In genomic region chr11:110093407-110094297, GRCh38 we compare ENCODE assay signal across 1 cellular context.
A peak's percentile ranks its signal among the peaks of the same experiment; 100 is the strongest.
TF ChIP-seq lines count a peak whose summit lies in the region.

No MANE protein-coding gene starts in this region.

TF ChIP-seq in HepG2, 621 proteins besides CTCF, POLR2A, EP300 and RAD21 (continued from another document and continues in another):
- TF ChIP-seq CC2D1A (CRISPR knock-in tag; IDR thresholded peaks at IDR 0.05) (no peak), GPBP1L1 (CRISPR knock-in tag; IDR thresholded peaks at IDR 0.05) (no peak), SIN3B (IDR thresholded peaks at IDR 0.05; ENCODE audit: low read length) (no peak), HMG20B (CRISPR knock-in tag; conservative IDR thresholded peaks at IDR 0.05) (no peak), ZNF569 (CRISPR knock-in tag; IDR thresholded peaks at IDR 0.05; ENCODE audit: borderline replicate concordance) (no peak), SNAI1 (CRISPR knock-in tag; IDR thresholded peaks at IDR 0.05; ENCODE audit: borderline replicate concordance) (no peak), CHD4 (IDR thresholded peaks at IDR 0.05; ENCODE audit: borderline replicate concordance, low read length) (no peak), ZNF543 (CRISPR knock-in tag; IDR thresholded peaks at IDR 0.05) (no peak), MIER3 (CRISPR knock-in tag; IDR thresholded peaks at IDR 0.05; ENCODE audit: borderline replicate concordance) (no peak), SNAPC4 (CRISPR knock-in tag; IDR thresholded peaks at IDR 0.05) (no peak), FOXK2 (IDR thresholded peaks at IDR 0.05) (no peak), SRSF9 (IDR thresholded peaks at IDR 0.05; ENCODE audit: borderline replicate concordance, insufficient read depth, low read depth, low read length, poor library complexity, severe bottlenecking) (no peak), NFATC3 (CRISPR knock-in tag; IDR thresholded peaks at IDR 0.05) (no peak), ZNF639 (CRISPR knock-in tag; conservative IDR thresholded peaks at IDR 0.05) (no peak), ZNF710 (CRISPR knock-in tag; IDR thresholded peaks at IDR 0.05; ENCODE audit: borderline replicate concordance) (no peak), ZNF225 (CRISPR knock-in tag; IDR thresholded peaks at IDR 0.05) (peak; percentile 33; the same call in 1 of the 2 replicates), TSC22D2 (CRISPR knock-in tag; IDR thresholded peaks at IDR 0.05; ENCODE audit: borderline replicate concordance) (no peak), HES4 (CRISPR knock-in tag; IDR thresholded peaks at IDR 0.05; ENCODE audit: borderline replicate concordance) (0 out of 2 replicates have a peak, but pooled peaks have one; percentile 49), TBP (CRISPR knock-in tag; IDR thresholded peaks at IDR 0.05) (no peak), ZKSCAN5 (CRISPR knock-in tag; IDR thresholded peaks at IDR 0.05) (no peak), KLF13 (CRISPR knock-in tag; IDR thresholded peaks at IDR 0.05) (no peak), RBM39 (IDR thresholded peaks at IDR 0.05; ENCODE audit: low read depth, low read length, poor library complexity, severe bottlenecking) (no peak), EZH2 (conservative IDR thresholded peaks at IDR 0.05; ENCODE audit: low read depth, low read length) (no peak), AFF4 (CRISPR knock-in tag; IDR thresholded peaks at IDR 0.05) (no peak), ZNF256 (CRISPR knock-in tag; conservative IDR thresholded peaks at IDR 0.05) (no peak), DNMT3B (CRISPR knock-in tag; conservative IDR thresholded peaks at IDR 0.05) (no peak), TMF1 (CRISPR knock-in tag; IDR thresholded peaks at IDR 0.05; ENCODE audit: low read depth) (no peak), KLF15 (CRISPR knock-in tag; IDR thresholded peaks at IDR 0.05; ENCODE audit: borderline replicate concordance) (no peak), U2AF1 (optimal IDR thresholded peaks at IDR 0.05; ENCODE audit: low read depth, low read length) (no peak)
- TF ChIP-seq, protein P1, sequence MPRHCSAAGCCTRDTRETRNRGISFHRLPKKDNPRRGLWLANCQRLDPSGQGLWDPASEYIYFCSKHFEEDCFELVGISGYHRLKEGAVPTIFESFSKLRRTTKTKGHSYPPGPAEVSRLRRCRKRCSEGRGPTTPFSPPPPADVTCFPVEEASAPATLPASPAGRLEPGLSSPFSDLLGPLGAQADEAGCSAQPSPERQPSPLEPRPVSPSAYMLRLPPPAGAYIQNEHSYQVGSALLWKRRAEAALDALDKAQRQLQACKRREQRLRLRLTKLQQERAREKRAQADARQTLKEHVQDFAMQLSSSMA (CRISPR knock-in tag; IDR thresholded peaks at IDR 0.05), result no peak
- TF ChIP-seq, protein P2, sequence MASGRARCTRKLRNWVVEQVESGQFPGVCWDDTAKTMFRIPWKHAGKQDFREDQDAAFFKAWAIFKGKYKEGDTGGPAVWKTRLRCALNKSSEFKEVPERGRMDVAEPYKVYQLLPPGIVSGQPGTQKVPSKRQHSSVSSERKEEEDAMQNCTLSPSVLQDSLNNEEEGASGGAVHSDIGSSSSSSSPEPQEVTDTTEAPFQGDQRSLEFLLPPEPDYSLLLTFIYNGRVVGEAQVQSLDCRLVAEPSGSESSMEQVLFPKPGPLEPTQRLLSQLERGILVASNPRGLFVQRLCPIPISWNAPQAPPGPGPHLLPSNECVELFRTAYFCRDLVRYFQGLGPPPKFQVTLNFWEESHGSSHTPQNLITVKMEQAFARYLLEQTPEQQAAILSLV (CRISPR knock-in tag; IDR thresholded peaks at IDR 0.05; ENCODE audit: borderline replicate concordance), result no peak; the same call in 1 of the 2 replicates
- TF ChIP-seq, protein P3, sequence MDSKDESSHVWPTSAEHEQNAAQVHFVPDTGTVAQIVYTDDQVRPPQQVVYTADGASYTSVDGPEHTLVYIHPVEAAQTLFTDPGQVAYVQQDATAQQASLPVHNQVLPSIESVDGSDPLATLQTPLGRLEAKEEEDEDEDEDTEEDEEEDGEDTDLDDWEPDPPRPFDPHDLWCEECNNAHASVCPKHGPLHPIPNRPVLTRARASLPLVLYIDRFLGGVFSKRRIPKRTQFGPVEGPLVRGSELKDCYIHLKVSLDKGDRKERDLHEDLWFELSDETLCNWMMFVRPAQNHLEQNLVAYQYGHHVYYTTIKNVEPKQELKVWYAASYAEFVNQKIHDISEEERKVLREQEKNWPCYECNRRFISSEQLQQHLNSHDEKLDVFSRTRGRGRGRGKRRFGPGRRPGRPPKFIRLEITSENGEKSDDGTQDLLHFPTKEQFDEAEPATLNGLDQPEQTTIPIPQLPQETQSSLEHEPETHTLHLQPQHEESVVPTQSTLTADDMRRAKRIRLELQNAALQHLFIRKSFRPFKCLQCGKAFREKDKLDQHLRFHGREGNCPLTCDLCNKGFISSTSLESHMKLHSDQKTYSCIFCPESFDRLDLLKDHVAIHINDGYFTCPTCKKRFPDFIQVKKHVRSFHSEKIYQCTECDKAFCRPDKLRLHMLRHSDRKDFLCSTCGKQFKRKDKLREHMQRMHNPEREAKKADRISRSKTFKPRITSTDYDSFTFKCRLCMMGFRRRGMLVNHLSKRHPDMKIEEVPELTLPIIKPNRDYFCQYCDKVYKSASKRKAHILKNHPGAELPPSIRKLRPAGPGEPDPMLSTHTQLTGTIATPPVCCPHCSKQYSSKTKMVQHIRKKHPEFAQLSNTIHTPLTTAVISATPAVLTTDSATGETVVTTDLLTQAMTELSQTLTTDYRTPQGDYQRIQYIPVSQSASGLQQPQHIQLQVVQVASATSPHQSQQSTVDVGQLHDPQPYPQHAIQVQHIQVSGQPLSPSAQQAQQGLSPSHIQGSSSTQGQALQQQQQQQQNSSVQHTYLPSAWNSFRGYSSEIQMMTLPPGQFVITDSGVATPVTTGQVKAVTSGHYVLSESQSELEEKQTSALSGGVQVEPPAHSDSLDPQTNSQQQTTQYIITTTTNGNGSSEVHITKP (CRISPR knock-in tag; IDR thresholded peaks at IDR 0.05; ENCODE audit: low read depth), result no peak
- TF ChIP-seq, protein P4, sequence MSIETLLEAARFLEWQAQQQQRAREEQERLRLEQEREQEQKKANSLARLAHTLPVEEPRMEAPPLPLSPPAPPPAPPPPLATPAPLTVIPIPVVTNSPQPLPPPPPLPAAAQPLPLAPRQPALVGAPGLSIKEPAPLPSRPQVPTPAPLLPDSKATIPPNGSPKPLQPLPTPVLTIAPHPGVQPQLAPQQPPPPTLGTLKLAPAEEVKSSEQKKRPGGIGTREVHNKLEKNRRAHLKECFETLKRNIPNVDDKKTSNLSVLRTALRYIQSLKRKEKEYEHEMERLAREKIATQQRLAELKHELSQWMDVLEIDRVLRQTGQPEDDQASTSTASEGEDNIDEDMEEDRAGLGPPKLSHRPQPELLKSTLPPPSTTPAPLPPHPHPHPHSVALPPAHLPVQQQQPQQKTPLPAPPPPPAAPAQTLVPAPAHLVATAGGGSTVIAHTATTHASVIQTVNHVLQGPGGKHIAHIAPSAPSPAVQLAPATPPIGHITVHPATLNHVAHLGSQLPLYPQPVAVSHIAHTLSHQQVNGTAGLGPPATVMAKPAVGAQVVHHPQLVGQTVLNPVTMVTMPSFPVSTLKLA (IDR thresholded peaks at IDR 0.05), result no peak
